ENCODE assay signal across 22 cellular contexts in genomic region chr3:62361261-62361660, GRCh38. TPM values are rescaled to one million over a fixed set of nuclear protein-coding genes. Genes with fewer than 3 reads are reported as not detected.
DNase-seq lines count a peak whose midpoint lies in the region; ATAC-seq, FAIRE-seq and TF ChIP-seq lines count a peak whose summit lies in the region.
"Had no signal": no experiment of that assay in that cellular context is flagged by ENCODE, and none has a peak within 500 bp of the region (broad histone marks: within the 10 kb centered on the region; RNA-seq: fewer than 3 reads in every experiment).

No MANE protein-coding gene starts in this region.

- 88% methylated on average over 3 of the region's 3 CpGs for WGBS in esophagus muscularis mucosa

- H3K36me3 ChIP-seq in kidney (ENCODE audit: control insufficient read depth in 1 of 2, insufficient read depth in 2 of 2, low read length in 2 of 2) (no peaks in the 10 kb centered on the region), esophagus muscularis mucosa (no peaks in the 10 kb centered on the region)
- H3K36me3 ChIP-seq: sigmoid colon had no signal

- no peak for TF ChIP-seq CTCF in kidney (IDR thresholded peaks at IDR 0.05; ENCODE audit: borderline replicate concordance, extremely low read depth, insufficient read depth)
- TF ChIP-seq CTCF in esophagus muscularis mucosa (IDR thresholded peaks at IDR 0.05), result no peak

- DNase-seq in DMS53 (lab: John Stamatoyannopoulos, UW) (peak; percentile 29), DMS53 treated with DMSO at 0.1 percent for 48 hours (lab: John Stamatoyannopoulos, UW; ENCODE audit: unreplicated experiment) (no peak), kidney (no peak), ecto neural progenitor cell (ENCODE audit: low spot score) (no peak), NOMO-1 treated with DMSO at 0.1 percent for 48 hours (lab: John Stamatoyannopoulos, UW; ENCODE audit: unreplicated experiment) (no peak), esophagus muscularis mucosa (ENCODE audit: extremely low spot score) (no peak)
- DNase-seq: activated CD4-positive, alpha-beta memory T cell treated with anti-CD3 and anti-CD28 coated beads for 36 hours; GDM1; glutamatergic neuron; NCI-H1105; sigmoid colon; stimulated activated CD4-positive, alpha-beta T cell treated with anti-CD3 and anti-CD28 coated beads, Interleukin-4, amount 100 ng/mL, for 24 hours had no signal

- intact Hi-C loops in kidney (cut with DNase I), result no loop called here
- intact Hi-C loops in esophagus muscularis mucosa (cut with DNase I), result no loop called here

- no peak for TF ChIP-seq POLR2A in esophagus muscularis mucosa (IDR thresholded peaks at IDR 0.05; ENCODE audit: low read depth)

- H3K4me1 ChIP-seq in kidney (ENCODE audit: control insufficient read depth in 1 of 2, insufficient read depth in 1 of 2, low read depth in 1 of 2, low read length in 2 of 2) (no peaks in the 10 kb centered on the region), esophagus muscularis mucosa (no peaks in the 10 kb centered on the region)
- H3K4me1 ChIP-seq: sigmoid colon had no signal

- ATAC-seq in HG02623 (IDR thresholded peaks at IDR 0.05; ENCODE audit: unreplicated experiment) (peak; percentile 72), HG03378 (IDR thresholded peaks at IDR 0.05; ENCODE audit: unreplicated experiment) (peak; percentile 93)
- ATAC-seq: stimulated activated memory B cell treated with anti-CD40 and anti-IgM and Interleukin-4, amounts not matched to agents 10 μg/mL and 1 μg/mL and 100 μg/mL, for 72 hours had no signal

- TF ChIP-seq EP300 in esophagus muscularis mucosa (IDR thresholded peaks at IDR 0.05), result no peak

- no peak for FAIRE-seq in kidney (lab: Jason Lieb, UNC)
- FAIRE-seq: H54, islet of Langerhans, TTC549 had no signal

- H3K27me3 ChIP-seq in esophagus muscularis mucosa, result peaks cover 0 to 32% (median 2%) of the 10 kb centered on the region in 4 donors

- H3K4me3 ChIP-seq in kidney (ENCODE audit: low read length in 2 of 2), result no peak overlapping the region
- no peak overlapping the region for H3K4me3 ChIP-seq in esophagus muscularis mucosa
- H3K4me3 ChIP-seq: sigmoid colon had no signal

- H3K9me3 ChIP-seq in kidney (ENCODE audit: control insufficient read depth in 1 of 2, low read length in 2 of 2) (no peaks in the 10 kb centered on the region), esophagus muscularis mucosa (no peaks in the 10 kb centered on the region)
- H3K9me3 ChIP-seq: sigmoid colon had no signal

- no peak overlapping the region for H3K9ac ChIP-seq in kidney (ENCODE audit: low read length in 2 of 2)

- H3K27ac ChIP-seq in kidney (ENCODE audit: low read depth in 2 of 2, low read length in 2 of 2) (no peak overlapping the region), esophagus muscularis mucosa (replicated peaks in 1 of 4) (no peak overlapping the region)
- H3K27ac ChIP-seq: 22Rv1, epithelial cell of prostate, sigmoid colon had no signal

RNA-seq across cellular contexts. Expression of gene FEZF2, which starts 12.1 kb away (rescaled TPM):
- total RNA-seq in kidney (not detected), esophagus muscularis mucosa (not detected)
- polyA plus RNA-seq in kidney (ENCODE audit: insufficient read depth, low read depth, low replicate concordance), result not detected
- total RNA-seq: activated CD4-positive, alpha-beta memory T cell treated with anti-CD3 and anti-CD28 coated beads for 36 hours; activated T-helper 1 cell treated with anti-CD3 and anti-CD28 coated beads, Interleukin-12 subunit alpha, Interleukin-12 subunit beta, Interleukin-2, Interleukin-4 antibody, amounts not matched to agents 30 ng/mL and 10 ng/mL and 1 ng/mL, durations not matched to agents 14 hours and 24 hours and 36 hours; sigmoid colon; SK-MEL-5 had no signal
- polyA plus RNA-seq: sigmoid colon had no signal
